In genomic region chr1:92958203-92958970, GRCh38 we compare ENCODE assay signal across 12 cellular contexts. TPM values are rescaled to one million over a fixed set of nuclear protein-coding genes. Genes with fewer than 3 reads are reported as not detected.
A peak's percentile ranks its signal among the peaks of the same experiment; 100 is the strongest.
DNase-seq lines count a peak whose midpoint lies in the region; ATAC-seq, FAIRE-seq and TF ChIP-seq lines count a peak whose summit lies in the region.
"Had no signal": no experiment of that assay in that cellular context is flagged by ENCODE, and none has a peak within 500 bp of the region (broad histone marks: within the 10 kb centered on the region; RNA-seq: fewer than 3 reads in every experiment).

No MANE protein-coding gene starts in this region.

- H2AFZ ChIP-seq in Karpas-422 (ENCODE audit: low read length), result no peak overlapping the region

- no peaks in the 10 kb centered on the region for H4K20me1 ChIP-seq in Karpas-422 (ENCODE audit: insufficient read depth, low read depth, low read length)

- H3K9me3 ChIP-seq in CD4-positive, alpha-beta memory T cell (ENCODE audit: control insufficient read depth in 1 of 2, low read length in 2 of 2), result no peaks in the 10 kb centered on the region
- H3K9me3 ChIP-seq in colonic mucosa (no peaks in the 10 kb centered on the region), Karpas-422 (ENCODE audit: low read length) (no peaks in the 10 kb centered on the region)

- H3K27ac Mint-ChIP-seq in CD4-positive, alpha-beta memory T cell, result peak overlapping the region; percentile 10 to 87 (median 67)
- H3K27ac Mint-ChIP-seq in activated naive CD8-positive, alpha-beta T cell treated with anti-CD3 and anti-CD28 coated beads, Interleukin-2, amount 10 ng/mL, durations not matched to agents 7 days and 5 days, result peak overlapping the region; percentile 5
- H3K27ac Mint-ChIP-seq in natural killer cell, result peak overlapping the region; percentile 76 to 89

- peaks cover 0 to 11% of the 10 kb centered on the region in 2 donors for H3K36me3 Mint-ChIP-seq in CD4-positive, alpha-beta memory T cell
- peaks cover 8% of the 10 kb centered on the region for H3K36me3 Mint-ChIP-seq in activated naive CD8-positive, alpha-beta T cell treated with anti-CD3 and anti-CD28 coated beads, Interleukin-2, amount 10 ng/mL, durations not matched to agents 7 days and 5 days
- H3K36me3 Mint-ChIP-seq in natural killer cell, result no peaks in the 10 kb centered on the region

- H3K9ac ChIP-seq in colonic mucosa (ENCODE audit: low read depth in 2 of 2, low read length in 2 of 2) (no peak overlapping the region), Karpas-422 (ENCODE audit: low read length) (no peak overlapping the region)

- no peaks in the 10 kb centered on the region for H3K27me3 Mint-ChIP-seq in CD4-positive, alpha-beta memory T cell
- H3K27me3 Mint-ChIP-seq in activated naive CD8-positive, alpha-beta T cell treated with anti-CD3 and anti-CD28 coated beads, Interleukin-2, amount 10 ng/mL, durations not matched to agents 7 days and 5 days, result no peaks in the 10 kb centered on the region
- no peaks in the 10 kb centered on the region for H3K27me3 Mint-ChIP-seq in natural killer cell (ENCODE audit: low read depth in 2 of 2)

- no peak overlapping the region for H3K4me2 ChIP-seq in Karpas-422 (ENCODE audit: low read depth, low read length, poor library complexity, severe bottlenecking)

- TF ChIP-seq CTCF in natural killer cell (IDR thresholded peaks at IDR 0.05), result no peak
- TF ChIP-seq CTCF in colonic mucosa (IDR thresholded peaks at IDR 0.05), result no peak

- no peaks in the 10 kb centered on the region for H3K36me3 ChIP-seq in CD4-positive, alpha-beta memory T cell (ENCODE audit: insufficient read depth, low read length)
- H3K36me3 ChIP-seq in colonic mucosa (no peaks in the 10 kb centered on the region), Karpas-422 (ENCODE audit: insufficient read depth, low read length) (no peaks in the 10 kb centered on the region)

- H3K79me2 ChIP-seq in Karpas-422 (ENCODE audit: low read length), result no peaks in the 10 kb centered on the region

- ATAC-seq in activated naive CD8-positive, alpha-beta T cell treated with anti-CD3 and anti-CD28 coated beads, Interleukin-2, amount 10 ng/mL, durations not matched to agents 7 days and 5 days (ENCODE audit: low read depth), result no peak
- ATAC-seq in natural killer cell, result no peak

- DNase-seq in CD4-positive, alpha-beta memory T cell, result no peak
- DNase-seq in GM18507 (ENCODE audit: extremely low spot score, insufficient read length, low read depth) (no peak), natural killer cell (no peak), colonic mucosa (no peak), ACHN (no peak), NCI-H1930 (lab: John Stamatoyannopoulos, UW) (no peak), Karpas-422 (no peak)
- no peak for DNase-seq in activated naive CD8-positive, alpha-beta T cell treated with anti-CD3 and anti-CD28 coated beads, Interleukin-2, amount 10 ng/mL, durations not matched to agents 7 days and 5 days
- DNase-seq: retina, SHP77 had no signal

- no peaks in the 10 kb centered on the region for H3K27me3 ChIP-seq in CD4-positive, alpha-beta memory T cell (ENCODE audit: insufficient read depth, low read length)
- H3K27me3 ChIP-seq in colonic mucosa, result no peaks in the 10 kb centered on the region
- no peaks in the 10 kb centered on the region for H3K27me3 ChIP-seq in Karpas-422 (ENCODE audit: low read length)

- CTCF ChIA-PET in CD4-positive, alpha-beta memory T cell (lab: Charles Lee; ENCODE audit: partially characterized antibody), result interaction anchor here (1.2 to 12.3 kb wide), 6 partner anchors 9 to 103 kb away, joined by 4 to 263 read pairs (median 50); no protein-coding TSS in a partner anchor

- H3K4me3 Mint-ChIP-seq in CD4-positive, alpha-beta memory T cell, result peak overlapping the region; percentile 3 to 70 (median 52)
- peak overlapping the region; percentile 3 for H3K4me3 Mint-ChIP-seq in activated naive CD8-positive, alpha-beta T cell treated with anti-CD3 and anti-CD28 coated beads, Interleukin-2, amount 10 ng/mL, durations not matched to agents 7 days and 5 days
- H3K4me3 Mint-ChIP-seq in natural killer cell, result peak overlapping the region; percentile 72

- H3K4me1 ChIP-seq in CD4-positive, alpha-beta memory T cell (ENCODE audit: insufficient read depth, low read length), result peaks cover 69% of the 10 kb centered on the region
- H3K4me1 ChIP-seq in colonic mucosa (peaks cover 7% of the 10 kb centered on the region), Karpas-422 (ENCODE audit: low read length) (peaks cover 30% of the 10 kb centered on the region)

- H3K4me3 ChIP-seq in CD4-positive, alpha-beta memory T cell (ENCODE audit: low read length in 2 of 2), result no peak overlapping the region
- no peak overlapping the region for H3K4me3 ChIP-seq in colonic mucosa
- H3K4me3 ChIP-seq in Karpas-422 (ENCODE audit: low read length), result no peak overlapping the region

- intact Hi-C loops in CD4-positive, alpha-beta memory T cell (cut with micrococcal nuclease), result no loop called here
- intact Hi-C loops in natural killer cell (cut with micrococcal nuclease), result no loop called here
- intact Hi-C loops in colonic mucosa (cut with DNase I), result no loop called here

- H3K4me1 Mint-ChIP-seq in CD4-positive, alpha-beta memory T cell, result peaks cover 43 to 65% (median 50%) of the 10 kb centered on the region in 4 donors
- H3K4me1 Mint-ChIP-seq in activated naive CD8-positive, alpha-beta T cell treated with anti-CD3 and anti-CD28 coated beads, Interleukin-2, amount 10 ng/mL, durations not matched to agents 7 days and 5 days, result peaks cover 49% of the 10 kb centered on the region
- peaks cover 49 to 54% of the 10 kb centered on the region in 2 donors for H3K4me1 Mint-ChIP-seq in natural killer cell

- no peak overlapping the region for H3K27ac ChIP-seq in CD4-positive, alpha-beta memory T cell (ENCODE audit: low read depth, low read length)
- no peak overlapping the region for H3K27ac ChIP-seq in colonic mucosa
- H3K27ac ChIP-seq in Karpas-422 (ENCODE audit: low read length), result no peak overlapping the region
- H3K27ac ChIP-seq: C4-2B had no signal

- POLR2A ChIA-PET in CD4-positive, alpha-beta memory T cell (lab: Charles Lee; ENCODE audit: partially characterized antibody), result interaction anchor here (0.9 to 11.5 kb wide), 5 partner anchors 22 to 126 kb away, joined by 3 to 244 read pairs (median 47); no protein-coding TSS in a partner anchor
- POLR2A ChIA-PET in activated naive CD8-positive, alpha-beta T cell treated with anti-CD3 and anti-CD28 coated beads, Interleukin-2, amount 10 ng/mL, durations not matched to agents 7 days and 5 days (lab: Charles Lee), result interaction anchor here (1.2 to 1.5 kb wide), 2 partner anchors 56 to 99 kb away, joined by 3 read pairs; no protein-coding TSS in a partner anchor

- no peaks in the 10 kb centered on the region for H3K9me2 ChIP-seq in Karpas-422 (replicated peaks; ENCODE audit: insufficient read depth, low read length)

- FAIRE-seq in GM18507 (lab: Jason Lieb, UNC), result peak; percentile 5
- FAIRE-seq: keratinocyte had no signal

- in situ Hi-C loops in ACHN (cut with HindIII; ENCODE audit: low pct_ligation_motif_present, low pct_unique_long_range_greater_than_20kb, low sequenced_read_pairs), result no loop called here

- peaks cover 0 to 2% (median 0%) of the 10 kb centered on the region in 8 donors for H3K9me3 Mint-ChIP-seq in CD4-positive, alpha-beta memory T cell
- H3K9me3 Mint-ChIP-seq in activated naive CD8-positive, alpha-beta T cell treated with anti-CD3 and anti-CD28 coated beads, Interleukin-2, amount 10 ng/mL, durations not matched to agents 7 days and 5 days, result no peaks in the 10 kb centered on the region
- H3K9me3 Mint-ChIP-seq in natural killer cell, result no peaks in the 10 kb centered on the region

RNA-seq across cellular contexts. Expression of gene DIPK1A, which starts 2.9 kb away (rescaled TPM):
- 10 to 100 TPM; 14.5 to 15.8 TPM for total RNA-seq in CD4-positive, alpha-beta memory T cell
- polyA plus RNA-seq in CD4-positive, alpha-beta memory T cell, result 10 to 100 TPM; 24.0 to 29.1 TPM
- 10 to 100 TPM; 11.6 TPM for total RNA-seq in activated naive CD8-positive, alpha-beta T cell treated with anti-CD3 and anti-CD28 coated beads, Interleukin-2, amount 10 ng/mL, durations not matched to agents 7 days and 5 days
- total RNA-seq in natural killer cell (10 to 100 TPM in 2 of 3 donors, 1 to 10 TPM in 1; 7.0 to 11.3 (median 11.2) TPM), colonic mucosa (10 to 100 TPM; 14.3 to 14.4 TPM)
- total RNA-seq in Karpas-422 (2014; rRNA removed; shearing (Covaris generic); ENCODE audit: low replicate concordance), result 0.61 and 1.7 TPM in 2 replicates

Comparison
In these comparisons a context has a peak if more than half of its experiments do, and no peak if none do; other contexts are left out.
1. H3K27ac Mint-ChIP-seq: peak in every context shown above with its lines; median percentile 82 in natural killer cell; 67 in CD4-positive, alpha-beta memory T cell; 5 in activated naive CD8-positive, alpha-beta T cell treated with anti-CD3 and anti-CD28 coated beads, Interleukin-2, amount 10 ng/mL, durations not matched to agents 7 days and 5 days.
2. H3K4me3 Mint-ChIP-seq: peak in every context shown above with its lines; median percentile 72 in natural killer cell; 52 in CD4-positive, alpha-beta memory T cell; 3 in activated naive CD8-positive, alpha-beta T cell treated with anti-CD3 and anti-CD28 coated beads, Interleukin-2, amount 10 ng/mL, durations not matched to agents 7 days and 5 days.